28 cellular contexts compared by ENCODE assay signal in the genomic region with DNA sequence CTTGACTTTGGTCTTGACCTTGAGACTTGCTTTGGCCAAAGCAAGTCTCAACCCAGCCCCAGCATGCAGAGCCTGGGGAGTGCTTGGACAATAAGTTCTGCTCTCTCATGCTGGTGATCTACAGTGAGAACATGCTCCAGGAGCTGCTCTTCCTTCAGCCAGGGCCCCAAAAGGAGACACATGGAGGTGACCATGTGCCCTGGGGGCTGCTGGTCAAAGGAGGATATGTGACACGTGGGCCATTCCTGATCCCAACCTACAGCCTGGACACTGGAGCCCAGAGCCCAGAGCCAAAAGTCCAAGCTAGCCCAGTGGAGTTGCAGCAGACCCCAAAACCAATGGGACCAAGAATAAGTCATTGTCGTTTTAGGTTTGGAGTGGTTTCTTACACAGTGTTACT.
"Had no signal": no experiment of that assay in that cellular context is flagged by ENCODE, and none has a peak within 500 bp of the region (broad histone marks: within the 10 kb centered on the region; RNA-seq: fewer than 3 reads in every experiment).

No MANE protein-coding gene starts in this region.

- DNase-seq: activated CD4-positive, alpha-beta memory T cell treated with anti-CD3 and anti-CD28 coated beads, Interleukin-2, amount 10 ng/mL, durations not matched to agents 7 days and 5 days; activated CD4-positive, alpha-beta T cell treated with anti-CD3 and anti-CD28 coated beads for 1 hour; activated CD4-positive, alpha-beta T cell treated with anti-CD3 and anti-CD28 coated beads for 48 hours; activated CD4-positive, CD25-positive, alpha-beta regulatory T cell; activated gamma-delta T cell; activated naive CD4-positive, alpha-beta T cell treated with Interleukin-2 at 50 U/mL for 16 hours; activated naive CD8-positive, alpha-beta T cell treated with anti-CD3 and anti-CD28 coated beads, Interleukin-2, amount 10 ng/mL, durations not matched to agents 7 days and 5 days; activated T-cell treated with anti-CD3 and anti-CD28 coated beads, Interleukin-2, amount 50 U/mL, for 24 hours; amygdala; MM.1S; MV-4-11; NCI-H1092; NCI-H1436 treated with DMSO at 0.1 percent for 48 hours; NCI-H1694 treated with DMSO at 0.1 percent for 48 hours; NCI-H2029; NCI-H345; NCI-H524 treated with DMSO at 0.1 percent for 48 hours; PC-9; Right ventricle myocardium superior; SW 1271; T-helper 1 cell; T1000; WERI-Rb-1 had no signal

- H3K9me3 ChIP-seq: ascending aorta had no signal

- H3K9ac ChIP-seq: KMS-11 had no signal

- H3K4me3 ChIP-seq: ascending aorta, cardiac muscle cell, PC-9 had no signal

- H3K27ac ChIP-seq: ascending aorta, cardiac muscle cell, KMS-11, PC-9, RWPE1, WERI-Rb-1 had no signal

- H2AFZ ChIP-seq: PC-9 had no signal

- H3K4me1 ChIP-seq: ascending aorta had no signal

- H3K4me2 ChIP-seq: KMS-11, PC-9 had no signal

- H3K27me3 ChIP-seq: ascending aorta, cardiac muscle cell had no signal

- H3K36me3 ChIP-seq: ascending aorta, cardiac muscle cell, WERI-Rb-1 had no signal

- FAIRE-seq: RCC 7860 had no signal
